Comparison of ENCODE assay signal across 8 cellular contexts in genomic region chr2:222318712-222319575, GRCh38. TPM values are rescaled to one million over a fixed set of nuclear protein-coding genes. Genes with fewer than 3 reads are reported as not detected.
DNase-seq lines count a peak whose midpoint lies in the region; ATAC-seq and TF ChIP-seq lines count a peak whose summit lies in the region.

No MANE protein-coding gene starts in this region.

- peak overlapping the region; percentile 54 for H3K9ac ChIP-seq in SU-DHL-6 (ENCODE audit: low read length)

- no peaks in the 10 kb centered on the region for H3K36me3 Mint-ChIP-seq in nephron (ENCODE audit: low read depth)

- 0 to 1% methylated on average over 42 to 103 of the region's 103 CpGs for WGBS in esophagus, 2 donors
- 1 to 4% methylated on average over 13 to 44 of the region's 103 CpGs for WGBS in tibial nerve, 2 donors

- no peaks in the 10 kb centered on the region for H3K27me3 ChIP-seq in SU-DHL-6 (ENCODE audit: low read length)
- peaks cover 0 to 9% of the 10 kb centered on the region in 2 donors for H3K27me3 ChIP-seq in esophagus (ENCODE audit: control insufficient read depth in 1 of 2, insufficient read depth in 2 of 2, low read length in 2 of 2)
- H3K27me3 ChIP-seq in tibial nerve: peaks cover 0 to 91% of the 10 kb centered on the region in 2 donors

- no peak for TF ChIP-seq POLR2A in tibial nerve (IDR thresholded peaks at IDR 0.05)

- peak overlapping the region; percentile 88 to 91 (median 91) for H3K4me3 Mint-ChIP-seq in nephron

- H4K20me1 ChIP-seq in SU-DHL-6 (ENCODE audit: low read depth, low read length): no peaks in the 10 kb centered on the region

- H3K4me2 ChIP-seq in SU-DHL-6 (ENCODE audit: low read depth, low read length, poor library complexity, severe bottlenecking): peak overlapping the region; percentile 74

- H3K4me3 ChIP-seq in SU-DHL-6 (ENCODE audit: insufficient read depth, low read length, poor library complexity, severe bottlenecking) (peak overlapping the region; percentile 73), esophagus (ENCODE audit: low read depth in 1 of 2, low read length in 2 of 2) (peak overlapping the region; percentile 56 to 57), tibial nerve (peak overlapping the region in 2 of 4 donors; percentile 41 to 44)

- peaks cover 2 to 7% of the 10 kb centered on the region in 2 donors for H3K4me1 ChIP-seq in esophagus (ENCODE audit: control insufficient read depth in 2 of 2, insufficient read depth in 2 of 2, low read length in 1 of 2)
- peaks cover 0 to 26% (median 11%) of the 10 kb centered on the region in 4 donors for H3K4me1 ChIP-seq in tibial nerve

- peaks cover 22% of the 10 kb centered on the region for H3K4me1 Mint-ChIP-seq in nephron

- no peaks in the 10 kb centered on the region for H3K36me3 ChIP-seq in SU-DHL-6 (ENCODE audit: low read length)
- no peaks in the 10 kb centered on the region for H3K36me3 ChIP-seq in esophagus (ENCODE audit: control insufficient read depth in 2 of 2, insufficient read depth in 2 of 2, low read length in 1 of 2)
- no peaks in the 10 kb centered on the region for H3K36me3 ChIP-seq in tibial nerve

- H3F3A ChIP-seq in SU-DHL-6 (ENCODE audit: insufficient read depth): no peaks in the 10 kb centered on the region

- H2AFZ ChIP-seq in SU-DHL-6 (ENCODE audit: low read depth, low read length, severe bottlenecking): peak overlapping the region; percentile 100

- no peaks in the 10 kb centered on the region for H3K9me3 ChIP-seq in SU-DHL-6 (ENCODE audit: insufficient read depth, low read length)
- H3K9me3 ChIP-seq in esophagus (ENCODE audit: control insufficient read depth in 2 of 2, insufficient read depth in 1 of 2, low read depth in 1 of 2, low read length in 1 of 2): no peaks in the 10 kb centered on the region
- no peaks in the 10 kb centered on the region for H3K9me3 ChIP-seq in tibial nerve

- TF ChIP-seq RAD21 in Ishikawa (IDR thresholded peaks at IDR 0.05; ENCODE audit: low read depth): peak; percentile 24; the same call in 1 of the 2 replicates

- no peaks in the 10 kb centered on the region for H3K9me2 ChIP-seq in SU-DHL-6 (replicated peaks; ENCODE audit: insufficient read depth, low read length)

- TF ChIP-seq EP300 in Ishikawa (IDR thresholded peaks at IDR 0.05; ENCODE audit: borderline replicate concordance) (no peak), tibial nerve (IDR thresholded peaks at IDR 0.05) (no peak)

- H3K27me3 Mint-ChIP-seq in nephron (ENCODE audit: low read depth): peaks cover 68% of the 10 kb centered on the region

- peak; percentile 38 for ATAC-seq in GM21737 (IDR thresholded peaks at IDR 0.05; ENCODE audit: unreplicated experiment)

- no peaks in the 10 kb centered on the region for H3K9me3 Mint-ChIP-seq in nephron

- peak overlapping the region in 2 of 3 experiments; percentile 61 to 68 for H3K27ac Mint-ChIP-seq in nephron

- H3K79me2 ChIP-seq in SU-DHL-6 (ENCODE audit: insufficient read depth, low read length): no peaks in the 10 kb centered on the region

- DNase-seq in NCI-H2081 (lab: John Stamatoyannopoulos, UW): peak; percentile 30 to 59
- no peak for DNase-seq in NCI-H2081 treated with DMSO at 0.1 percent for 48 hours (lab: John Stamatoyannopoulos, UW)
- DNase-seq in tibial nerve (ENCODE audit: low spot score in 2 of 2): no peak

- H3K27ac ChIP-seq in SU-DHL-6 (ENCODE audit: low read depth, low read length): peak overlapping the region; percentile 38; the same call in 1 of the 2 replicates
- H3K27ac ChIP-seq in esophagus (ENCODE audit: low read depth in 2 of 2, low read length in 1 of 2): no peak overlapping the region
- no peak overlapping the region for H3K27ac ChIP-seq in tibial nerve

- TF ChIP-seq CTCF in SU-DHL-6 (IDR thresholded peaks at IDR 0.05; ENCODE audit: insufficient read depth, low read length, poor library complexity, severe bottlenecking): peak; percentile 46
- peak; percentile 27 to 38 (median 35) for TF ChIP-seq CTCF in nephron (IDR thresholded peaks at IDR 0.05; ENCODE audit: unreplicated experiment in 3 of 3)
- peak in 1 of 5 experiments; percentile 7 for TF ChIP-seq CTCF in tibial nerve (IDR thresholded peaks at IDR 0.05)

TF ChIP-seq in Ishikawa, 13 proteins besides CTCF, POLR2A, EP300 and RAD21:
- TF ChIP-seq, protein P1, sequence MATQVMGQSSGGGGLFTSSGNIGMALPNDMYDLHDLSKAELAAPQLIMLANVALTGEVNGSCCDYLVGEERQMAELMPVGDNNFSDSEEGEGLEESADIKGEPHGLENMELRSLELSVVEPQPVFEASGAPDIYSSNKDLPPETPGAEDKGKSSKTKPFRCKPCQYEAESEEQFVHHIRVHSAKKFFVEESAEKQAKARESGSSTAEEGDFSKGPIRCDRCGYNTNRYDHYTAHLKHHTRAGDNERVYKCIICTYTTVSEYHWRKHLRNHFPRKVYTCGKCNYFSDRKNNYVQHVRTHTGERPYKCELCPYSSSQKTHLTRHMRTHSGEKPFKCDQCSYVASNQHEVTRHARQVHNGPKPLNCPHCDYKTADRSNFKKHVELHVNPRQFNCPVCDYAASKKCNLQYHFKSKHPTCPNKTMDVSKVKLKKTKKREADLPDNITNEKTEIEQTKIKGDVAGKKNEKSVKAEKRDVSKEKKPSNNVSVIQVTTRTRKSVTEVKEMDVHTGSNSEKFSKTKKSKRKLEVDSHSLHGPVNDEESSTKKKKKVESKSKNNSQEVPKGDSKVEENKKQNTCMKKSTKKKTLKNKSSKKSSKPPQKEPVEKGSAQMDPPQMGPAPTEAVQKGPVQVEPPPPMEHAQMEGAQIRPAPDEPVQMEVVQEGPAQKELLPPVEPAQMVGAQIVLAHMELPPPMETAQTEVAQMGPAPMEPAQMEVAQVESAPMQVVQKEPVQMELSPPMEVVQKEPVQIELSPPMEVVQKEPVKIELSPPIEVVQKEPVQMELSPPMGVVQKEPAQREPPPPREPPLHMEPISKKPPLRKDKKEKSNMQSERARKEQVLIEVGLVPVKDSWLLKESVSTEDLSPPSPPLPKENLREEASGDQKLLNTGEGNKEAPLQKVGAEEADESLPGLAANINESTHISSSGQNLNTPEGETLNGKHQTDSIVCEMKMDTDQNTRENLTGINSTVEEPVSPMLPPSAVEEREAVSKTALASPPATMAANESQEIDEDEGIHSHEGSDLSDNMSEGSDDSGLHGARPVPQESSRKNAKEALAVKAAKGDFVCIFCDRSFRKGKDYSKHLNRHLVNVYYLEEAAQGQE (IDR thresholded peaks at IDR 0.05; ENCODE audit: low read depth): no peak
- TF ChIP-seq FOXM1 (IDR thresholded peaks at IDR 0.05; ENCODE audit: borderline replicate concordance, low read depth) (no peak), USF1 (IDR thresholded peaks at IDR 0.05) (no peak), YY1 (IDR thresholded peaks at IDR 0.05; ENCODE audit: low read depth) (peak; percentile 35; the same call in 1 of the 2 replicates), NFIC (IDR thresholded peaks at IDR 0.05) (no peak), TAF1 (IDR thresholded peaks at IDR 0.05; ENCODE audit: low read depth) (no peak), TCF12 (IDR thresholded peaks at IDR 0.05; ENCODE audit: low read depth) (no peak), EGR1 (IDR thresholded peaks at IDR 0.05) (no peak), CREB1 (IDR thresholded peaks at IDR 0.05; ENCODE audit: low read depth) (no peak), ZBTB7A (IDR thresholded peaks at IDR 0.05; ENCODE audit: low read depth) (peak; percentile 49; the same call in 1 of the 2 replicates), TEAD4 (IDR thresholded peaks at IDR 0.05) (no peak)

RNA-seq across cellular contexts. Expression of gene PAX3, which starts 20.1 kb away (rescaled TPM):
- polyA plus RNA-seq in esophagus: not detected
- total RNA-seq in tibial nerve: not detected

Comparison
In these comparisons a context has a peak if more than half of its experiments do, and no peak if none do; other contexts are left out.
1. DNase-seq: peak in NCI-H2081 (2 of 2); none in NCI-H2081 treated with DMSO at 0.1 percent for 48 hours (single experiment) and tibial nerve (0 of 2).